In genomic region chr11:131672191-131672590, GRCh38 we compare ENCODE assay signal across 20 cellular contexts.
"Had no signal": no experiment of that assay in that cellular context is flagged by ENCODE, and none has a peak within 500 bp of the region (broad histone marks: within the 10 kb centered on the region; RNA-seq: fewer than 3 reads in every experiment).

No MANE protein-coding gene starts in this region.

- DNase-seq: activated CD4-positive, alpha-beta T cell treated with anti-CD3 and anti-CD28 coated beads, Interleukin-2, amount 50 U/mL, for 48 hours; activated naive CD4-positive, alpha-beta T cell treated with anti-CD3 and anti-CD28 coated beads, Interleukin-2, amount 50 U/mL, for 16 hours; central memory CD4-positive, alpha-beta T cell; effector CD4-positive, alpha-beta T cell; kidney glomerular epithelial cell; midbrain; naive B cell; small intestine; stimulated activated CD4-positive, alpha-beta T cell treated with anti-CD3 and anti-CD28 coated beads, Interleukin-4, amount 100 ng/mL, for 24 hours; stimulated activated naive CD8-positive, alpha-beta T cell treated with anti-CD3 and anti-CD28 coated beads, Interleukin-15, Interleukin-2, amounts not matched to agents 100 U/mL and 50 U/mL, for 24 hours; T-cell; T-helper 9 cell; upper lobe of right lung had no signal

- H3K36me3 Mint-ChIP-seq: naive B cell, T-cell had no signal

- H3K27ac Mint-ChIP-seq: activated T-helper 2 cell treated with anti-CD3 and anti-CD28 coated beads, Interferon-gamma antibody, Interleukin-2, Interleukin-4, amounts not matched to agents 10 μg/mL and 5 μg/mL and 100 μg/mL, durations not matched to agents 14 hours and 24 hours and 36 hours; T-cell had no signal

- H3K27ac ChIP-seq: coronary artery, esophagus muscularis mucosa, neutrophil, SK-N-MC, thoracic aorta, upper lobe of right lung had no signal

- ATAC-seq: stimulated activated naive CD8-positive, alpha-beta T cell treated with anti-CD3 and anti-CD28 coated beads, Interleukin-15, Interleukin-2, amounts not matched to agents 100 U/mL and 50 U/mL, for 24 hours; T-cell; upper lobe of right lung had no signal

- H3K4me1 ChIP-seq: upper lobe of right lung had no signal

- H3K9me3 Mint-ChIP-seq: activated T-helper 2 cell treated with anti-CD3 and anti-CD28 coated beads, Interferon-gamma antibody, Interleukin-2, Interleukin-4, amounts not matched to agents 10 μg/mL and 5 μg/mL and 100 μg/mL, durations not matched to agents 14 hours and 24 hours and 36 hours; T-cell had no signal

- H3K4me3 ChIP-seq: coronary artery, esophagus muscularis mucosa, lung, SK-N-MC, thoracic aorta, upper lobe of right lung had no signal

- H3K27me3 ChIP-seq: esophagus muscularis mucosa, upper lobe of right lung had no signal

- H3K36me3 ChIP-seq: esophagus muscularis mucosa, neutrophil, thoracic aorta, upper lobe of right lung had no signal

- H3K9me3 ChIP-seq: esophagus muscularis mucosa, neutrophil, thoracic aorta, upper lobe of right lung had no signal

- H3K4me3 Mint-ChIP-seq: naive B cell, T-cell had no signal
